Comparison of ENCODE assay signal across 28 cellular contexts in the genomic region with DNA sequence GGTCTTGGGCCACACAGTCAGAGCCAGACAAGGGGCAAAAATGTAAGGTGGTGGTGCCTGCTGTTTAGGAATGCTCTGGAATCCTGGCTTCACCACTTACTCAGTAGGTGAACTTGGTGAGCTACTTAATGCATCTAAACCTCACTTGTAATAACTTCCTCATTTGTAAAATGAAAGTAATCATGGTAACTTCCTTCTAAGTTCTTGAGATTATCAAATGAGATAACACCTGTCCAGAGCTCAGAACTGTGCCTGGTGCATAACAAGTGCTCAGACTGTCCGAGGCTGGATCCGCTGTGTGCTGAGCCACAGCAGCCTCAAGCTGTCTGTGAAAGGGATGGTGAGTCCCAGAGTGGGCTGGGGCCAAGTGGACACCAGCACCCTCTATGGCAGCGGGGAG.
A peak's percentile ranks its signal among the peaks of the same experiment; 100 is the strongest.
DNase-seq lines count a peak whose midpoint lies in the region; ATAC-seq and TF ChIP-seq lines count a peak whose summit lies in the region.
"Had no signal": no experiment of that assay in that cellular context is flagged by ENCODE, and none has a peak within 500 bp of the region (broad histone marks: within the 10 kb centered on the region; RNA-seq: fewer than 3 reads in every experiment).

No MANE protein-coding gene starts in this region.

- peak overlapping the region; percentile 39 for H3K4me3 Mint-ChIP-seq in memory B cell
- H3K4me3 Mint-ChIP-seq in stimulated activated memory B cell treated with anti-CD40 and anti-IgM and Interleukin-4, amounts not matched to agents 10 μg/mL and 1 μg/mL and 100 μg/mL, for 72 hours = no peak overlapping the region
- H3K4me3 Mint-ChIP-seq: CD8-positive, alpha-beta memory T cell; HFFc6 had no signal

- peaks cover 11% of the 10 kb centered on the region for H3K4me1 Mint-ChIP-seq in memory B cell
- H3K4me1 Mint-ChIP-seq in stimulated activated memory B cell treated with anti-CD40 and anti-IgM and Interleukin-4, amounts not matched to agents 10 μg/mL and 1 μg/mL and 100 μg/mL, for 72 hours = peaks cover 10% of the 10 kb centered on the region
- H3K4me1 Mint-ChIP-seq: CD8-positive, alpha-beta memory T cell had no signal

- H3K36me3 ChIP-seq in OCI-LY3 (replicated peaks; ENCODE audit: low read depth, low read length) = no peaks in the 10 kb centered on the region
- no peaks in the 10 kb centered on the region for H3K36me3 ChIP-seq in MM.1S (replicated peaks; ENCODE audit: insufficient read depth, low read length)
- H3K36me3 ChIP-seq: HAP-1 had no signal

- H2AFZ ChIP-seq in OCI-LY3 (ENCODE audit: low read depth, low read length) = no peak overlapping the region; the same call in 1 of the 2 replicates
- H2AFZ ChIP-seq in MM.1S (ENCODE audit: low read length) = no peak overlapping the region

- H4K20me1 ChIP-seq in OCI-LY3 (ENCODE audit: insufficient read depth, low read length) = no peaks in the 10 kb centered on the region
- H4K20me1 ChIP-seq in MM.1S (ENCODE audit: insufficient read depth, low read length) = no peaks in the 10 kb centered on the region

- no peaks in the 10 kb centered on the region for H3K36me3 Mint-ChIP-seq in memory B cell
- H3K36me3 Mint-ChIP-seq in stimulated activated memory B cell treated with anti-CD40 and anti-IgM and Interleukin-4, amounts not matched to agents 10 μg/mL and 1 μg/mL and 100 μg/mL, for 72 hours = no peaks in the 10 kb centered on the region
- H3K36me3 Mint-ChIP-seq: CD8-positive, alpha-beta memory T cell had no signal

- TF ChIP-seq CTCF in OCI-LY3 (IDR thresholded peaks at IDR 0.05; ENCODE audit: low read depth, low read length) = no peak
- TF ChIP-seq CTCF in MM.1S (IDR thresholded peaks at IDR 0.05; ENCODE audit: low read length) = no peak

- H3K4me3 ChIP-seq in OCI-LY3 (ENCODE audit: low read length) (0 out of 2 replicates have a peak overlapping the region, but pooled peaks have one; percentile 9), MM.1S (ENCODE audit: low read length) (no peak overlapping the region)
- H3K4me3 ChIP-seq: HAP-1, SK-N-MC had no signal

- H3K9ac ChIP-seq in OCI-LY3 (ENCODE audit: low read length) (no peak overlapping the region), MM.1S (ENCODE audit: low read length) (no peak overlapping the region)

- H3K79me2 ChIP-seq in OCI-LY3 (ENCODE audit: low read length) (no peaks in the 10 kb centered on the region), MM.1S (ENCODE audit: low read length) (no peaks in the 10 kb centered on the region)

- no peaks in the 10 kb centered on the region for H3F3A ChIP-seq in MM.1S (ENCODE audit: insufficient read depth, low read length)

- peaks cover 5% of the 10 kb centered on the region for H3K27me3 Mint-ChIP-seq in memory B cell
- H3K27me3 Mint-ChIP-seq in stimulated activated memory B cell treated with anti-CD40 and anti-IgM and Interleukin-4, amounts not matched to agents 10 μg/mL and 1 μg/mL and 100 μg/mL, for 72 hours = no peaks in the 10 kb centered on the region

- H3K9me3 Mint-ChIP-seq in memory B cell = no peaks in the 10 kb centered on the region
- H3K9me3 Mint-ChIP-seq in stimulated activated memory B cell treated with anti-CD40 and anti-IgM and Interleukin-4, amounts not matched to agents 10 μg/mL and 1 μg/mL and 100 μg/mL, for 72 hours = no peaks in the 10 kb centered on the region
- H3K9me3 Mint-ChIP-seq: HFFc6 had no signal

- DNase-seq in memory B cell (ENCODE audit: low spot score in 2 of 2) (no peak), T-helper 1 cell (no peak), MM.1S (no peak)
- DNase-seq: CD8-positive, alpha-beta memory T cell; DMS 273 treated with DMSO at 0.1 percent for 48 hours; DMS79; EL; GF-D8; GOT3; HFFc6; NCI-H1105; NCI-H1436 treated with DMSO at 0.1 percent for 48 hours; NCI-H1930; NCI-H446; NCI-H524 treated with DMSO at 0.1 percent for 48 hours; NCI-H774; NK-92 treated with Interleukin-12 subunit alpha and Interleukin-12 subunit beta, amount 100 ng/mL, for 24 hours; SHP77 treated with DMSO at 0.1 percent for 48 hours had no signal

- H3K27ac ChIP-seq in OCI-LY3 (ENCODE audit: low read length) (no peak overlapping the region), MM.1S (ENCODE audit: low read length) (no peak overlapping the region)
- H3K27ac ChIP-seq: C4-2B, RWPE1, SK-N-MC had no signal

- ATAC-seq in GM19351 (IDR thresholded peaks at IDR 0.05; ENCODE audit: unreplicated experiment) = peak; percentile 57
- ATAC-seq in memory B cell (ENCODE audit: low read depth) = peak; percentile 63
- ATAC-seq in stimulated activated memory B cell treated with anti-CD40 and anti-IgM and Interleukin-4, amounts not matched to agents 10 μg/mL and 1 μg/mL and 100 μg/mL, for 72 hours = peak; percentile 46
- ATAC-seq in HG03025 (IDR thresholded peaks at IDR 0.05; ENCODE audit: low FRiP score, unreplicated experiment) = no peak
- ATAC-seq in HG03139 (IDR thresholded peaks at IDR 0.05; ENCODE audit: unreplicated experiment) = no peak
- ATAC-seq: Panc1 had no signal

- H3K4me2 ChIP-seq in OCI-LY3 (ENCODE audit: low read length) = peak overlapping the region; percentile 49
- H3K4me2 ChIP-seq in MM.1S (ENCODE audit: low read depth, low read length) = no peak overlapping the region

- peaks cover 8% of the 10 kb centered on the region for H3K4me1 ChIP-seq in OCI-LY3 (ENCODE audit: low read length)
- H3K4me1 ChIP-seq in MM.1S (ENCODE audit: low read length) = no peaks in the 10 kb centered on the region
- H3K4me1 ChIP-seq: HAP-1 had no signal

- H3K27me3 ChIP-seq in OCI-LY3 (ENCODE audit: low read depth, low read length) = no peaks in the 10 kb centered on the region
- H3K27me3 ChIP-seq in MM.1S (replicated peaks; ENCODE audit: insufficient read depth, low read length) = no peaks in the 10 kb centered on the region

- no peaks in the 10 kb centered on the region for H3K9me3 ChIP-seq in OCI-LY3 (ENCODE audit: insufficient read depth, low read length)
- H3K9me3 ChIP-seq in MM.1S (replicated peaks; ENCODE audit: insufficient read depth, low read length) = no peaks in the 10 kb centered on the region
- H3K9me3 ChIP-seq: HAP-1 had no signal

- H3K27ac Mint-ChIP-seq in memory B cell = peak overlapping the region; percentile 54
- no peak overlapping the region for H3K27ac Mint-ChIP-seq in stimulated activated memory B cell treated with anti-CD40 and anti-IgM and Interleukin-4, amounts not matched to agents 10 μg/mL and 1 μg/mL and 100 μg/mL, for 72 hours
- H3K27ac Mint-ChIP-seq: CD8-positive, alpha-beta memory T cell; HFFc6 had no signal

- H3K9me2 ChIP-seq in MM.1S (replicated peaks; ENCODE audit: insufficient read depth, low read length) = no peaks in the 10 kb centered on the region

Comparison
In these comparisons a context has a peak if more than half of its experiments do, and no peak if none do; other contexts are left out.
1. ATAC-seq: peak in GM19351 (single experiment), memory B cell (single experiment) and stimulated activated memory B cell treated with anti-CD40 and anti-IgM and Interleukin-4, amounts not matched to agents 10 μg/mL and 1 μg/mL and 100 μg/mL, for 72 hours (single experiment); none in HG03025 (single experiment) and HG03139 (single experiment).